In genomic region chr17:65550758-65551157, GRCh38 we compare ENCODE assay signal across 15 cellular contexts. TPM values are rescaled to one million over a fixed set of nuclear protein-coding genes. Genes with fewer than 3 reads are reported as not detected.
DNase-seq lines count a peak whose midpoint lies in the region; ATAC-seq, FAIRE-seq and TF ChIP-seq lines count a peak whose summit lies in the region.
"Had no signal": no experiment of that assay in that cellular context is flagged by ENCODE, and none has a peak within 500 bp of the region (broad histone marks: within the 10 kb centered on the region; RNA-seq: fewer than 3 reads in every experiment).

No MANE protein-coding gene starts in this region.

- H4K20me1 ChIP-seq in astrocyte (ENCODE audit: insufficient read depth, low read length): peaks cover 66% of the 10 kb centered on the region

- H2AFZ ChIP-seq in astrocyte (ENCODE audit: low read depth, low read length): no peak overlapping the region

- no peak overlapping the region for H3K4me3 Mint-ChIP-seq in astrocyte (ENCODE audit: unreplicated experiment)
- H3K4me3 Mint-ChIP-seq in mesothelial cell of epicardium: no peak overlapping the region
- no peak overlapping the region for H3K4me3 Mint-ChIP-seq in natural killer cell treated with Interleukin-12 subunit alpha and Interleukin-12 subunit beta and Interleukin-15 and Interleukin-18, amount 100 ng/mL, for 72 hours
- H3K4me3 Mint-ChIP-seq: CD4-positive, CD25-positive, alpha-beta regulatory T cell had no signal

- H3K27me3 Mint-ChIP-seq in astrocyte (ENCODE audit: low read depth, unreplicated experiment) (no peaks in the 10 kb centered on the region), mesothelial cell of epicardium (ENCODE audit: low read depth) (no peaks in the 10 kb centered on the region)
- peaks cover 22 to 34% of the 10 kb centered on the region in 2 donors for H3K27me3 Mint-ChIP-seq in natural killer cell treated with Interleukin-12 subunit alpha and Interleukin-12 subunit beta and Interleukin-15 and Interleukin-18, amount 100 ng/mL, for 72 hours
- H3K27me3 Mint-ChIP-seq: CD4-positive, CD25-positive, alpha-beta regulatory T cell had no signal

- peak overlapping the region; percentile 74 for H3K27ac ChIP-seq in right cardiac atrium (ENCODE audit: low read length)
- peak overlapping the region in 3 of 10 donors; percentile 17 to 41 (median 23) for H3K27ac ChIP-seq in heart right ventricle
- no peak overlapping the region for H3K27ac ChIP-seq in astrocyte (ENCODE audit: low read depth, low read length)
- peak overlapping the region in 2 of 3 donors; percentile 14 to 15 for H3K27ac ChIP-seq in thyroid gland
- H3K27ac ChIP-seq: HL-60 had no signal

- H3K9me3 ChIP-seq in right cardiac atrium (ENCODE audit: control insufficient read depth, low read length) (no peaks in the 10 kb centered on the region), heart right ventricle (no peaks in the 10 kb centered on the region), astrocyte (ENCODE audit: insufficient read depth, low read depth, low read length) (no peaks in the 10 kb centered on the region), thyroid gland (no peaks in the 10 kb centered on the region)

- H3K27me3 ChIP-seq in right cardiac atrium (ENCODE audit: control insufficient read depth, insufficient read depth): no peaks in the 10 kb centered on the region
- H3K27me3 ChIP-seq in heart right ventricle: no peaks in the 10 kb centered on the region
- no peaks in the 10 kb centered on the region for H3K27me3 ChIP-seq in astrocyte (ENCODE audit: insufficient read depth, low read length)
- no peaks in the 10 kb centered on the region for H3K27me3 ChIP-seq in thyroid gland

- no peak overlapping the region for H3K4me2 ChIP-seq in astrocyte (ENCODE audit: low read length)

- H3K27ac Mint-ChIP-seq in astrocyte (ENCODE audit: unreplicated experiment) (peak overlapping the region; percentile 26), mesothelial cell of epicardium (peak overlapping the region; percentile 60)
- H3K27ac Mint-ChIP-seq in natural killer cell treated with Interleukin-12 subunit alpha and Interleukin-12 subunit beta and Interleukin-15 and Interleukin-18, amount 100 ng/mL, for 72 hours: peak overlapping the region in 1 of 2 donors; percentile 22

- no peak for FAIRE-seq in astrocyte (lab: Jason Lieb, UNC)
- FAIRE-seq: K562, RCC 7860 had no signal

- ATAC-seq in right cardiac atrium (no peak), heart right ventricle (no peak), GM19452 (IDR thresholded peaks at IDR 0.05; ENCODE audit: unreplicated experiment) (no peak)
- ATAC-seq in natural killer cell treated with Interleukin-12 subunit alpha and Interleukin-12 subunit beta and Interleukin-15 and Interleukin-18, amount 100 ng/mL, for 72 hours: no peak
- ATAC-seq: K562 had no signal

- 90% methylated on average over 4 of the region's 4 CpGs for WGBS in right cardiac atrium
- 93 to 98% methylated on average over 4 of the region's 4 CpGs for WGBS in heart right ventricle, 2 donors
- WGBS in thyroid gland, 2 donors: 93% methylated on average over 3 to 4 of the region's 4 CpGs

- TF ChIP-seq CTCF in heart right ventricle (IDR thresholded peaks at IDR 0.05): no peak
- no peak for TF ChIP-seq CTCF in astrocyte (IDR thresholded peaks at IDR 0.05; ENCODE audit: insufficient read depth, low read depth, low read length)
- no peak for TF ChIP-seq CTCF in mesothelial cell of epicardium (IDR thresholded peaks at IDR 0.05; ENCODE audit: unreplicated experiment)
- no peak for TF ChIP-seq CTCF in thyroid gland (IDR thresholded peaks at IDR 0.05)

- peaks cover 0 to 21% (median 0%) of the 10 kb centered on the region in 9 donors for H3K36me3 ChIP-seq in heart right ventricle
- H3K36me3 ChIP-seq in astrocyte (ENCODE audit: insufficient read depth, low read length): peaks cover 8% of the 10 kb centered on the region
- peaks cover 0 to 7% of the 10 kb centered on the region in 2 donors for H3K36me3 ChIP-seq in thyroid gland

- H3K36me3 Mint-ChIP-seq in astrocyte (ENCODE audit: low read depth, unreplicated experiment) (peaks cover 34% of the 10 kb centered on the region), mesothelial cell of epicardium (peaks cover 30% of the 10 kb centered on the region)
- H3K36me3 Mint-ChIP-seq in natural killer cell treated with Interleukin-12 subunit alpha and Interleukin-12 subunit beta and Interleukin-15 and Interleukin-18, amount 100 ng/mL, for 72 hours: no peaks in the 10 kb centered on the region

- H3K4me1 ChIP-seq in right cardiac atrium (ENCODE audit: control insufficient read depth, insufficient read depth, low read length): peaks cover 11% of the 10 kb centered on the region
- H3K4me1 ChIP-seq in heart right ventricle: peaks cover 12 to 64% (median 42%) of the 10 kb centered on the region in 9 donors
- peaks cover 16% of the 10 kb centered on the region for H3K4me1 ChIP-seq in astrocyte (ENCODE audit: insufficient read depth, low read length)
- peaks cover 0 to 50% of the 10 kb centered on the region in 2 donors for H3K4me1 ChIP-seq in thyroid gland

- DNase-seq in right cardiac atrium (no peak), heart right ventricle (no peak), astrocyte (ENCODE audit: low read depth) (no peak), mesothelial cell of epicardium (ENCODE audit: low spot score in 2 of 2, unreplicated experiment in 2 of 2) (no peak), thyroid gland (no peak), DMS153 treated with DMSO at 0.1 percent for 48 hours (lab: John Stamatoyannopoulos, UW; ENCODE audit: unreplicated experiment) (no peak)
- no peak for DNase-seq in natural killer cell treated with Interleukin-12 subunit alpha and Interleukin-12 subunit beta and Interleukin-15 and Interleukin-18, amount 100 ng/mL, for 72 hours (ENCODE audit: low spot score)
- DNase-seq: AML-193; CD4-positive, CD25-positive, alpha-beta regulatory T cell; NCI-H1436; NCI-H2029 treated with DMSO at 0.1 percent for 48 hours had no signal

- intact Hi-C loops in right cardiac atrium (cut with DNase I) (loop anchor here in 1 of 4 donors (10.0 kb wide), 1 partner anchor 256 kb away; no protein-coding TSS in a partner anchor), heart right ventricle (cut with DNase I) (loop anchor here in 5 of 10 donors (10.0 kb wide), 2 partner anchors 256 to 614 kb away; no protein-coding TSS in a partner anchor), thyroid gland (cut with DNase I) (loop anchor here (10.0 kb wide), 1 partner anchor 256 kb away; no protein-coding TSS in a partner anchor)

- H3K9me3 Mint-ChIP-seq in astrocyte (ENCODE audit: unreplicated experiment): peaks cover 6% of the 10 kb centered on the region
- no peaks in the 10 kb centered on the region for H3K9me3 Mint-ChIP-seq in mesothelial cell of epicardium
- no peaks in the 10 kb centered on the region for H3K9me3 Mint-ChIP-seq in natural killer cell treated with Interleukin-12 subunit alpha and Interleukin-12 subunit beta and Interleukin-15 and Interleukin-18, amount 100 ng/mL, for 72 hours
- H3K9me3 Mint-ChIP-seq: CD4-positive, CD25-positive, alpha-beta regulatory T cell had no signal

- no peak overlapping the region for H3K4me3 ChIP-seq in right cardiac atrium (ENCODE audit: low read length)
- H3K4me3 ChIP-seq in heart right ventricle: no peak overlapping the region
- no peak overlapping the region for H3K4me3 ChIP-seq in astrocyte (ENCODE audit: insufficient read depth, low read depth, low read length)
- no peak overlapping the region for H3K4me3 ChIP-seq in thyroid gland (replicated peaks in 1 of 3)
- H3K4me3 ChIP-seq: K562 had no signal

- peaks cover 64% of the 10 kb centered on the region for H3K79me2 ChIP-seq in astrocyte (ENCODE audit: insufficient read depth, low read length)

- TF ChIP-seq POLR2A in thyroid gland (IDR thresholded peaks at IDR 0.05): no peak

- H3K9ac ChIP-seq in astrocyte (ENCODE audit: low read length): no peak overlapping the region

- H3K4me1 Mint-ChIP-seq in astrocyte (ENCODE audit: low read depth, unreplicated experiment): peaks cover 21% of the 10 kb centered on the region
- peaks cover 66% of the 10 kb centered on the region for H3K4me1 Mint-ChIP-seq in mesothelial cell of epicardium
- peaks cover 0 to 12% of the 10 kb centered on the region in 2 donors for H3K4me1 Mint-ChIP-seq in natural killer cell treated with Interleukin-12 subunit alpha and Interleukin-12 subunit beta and Interleukin-15 and Interleukin-18, amount 100 ng/mL, for 72 hours (ENCODE audit: low read depth in 2 of 2)

RNA-seq across cellular contexts. Expression of gene AXIN2, which starts 10.7 kb away (rescaled TPM):
- total RNA-seq in right cardiac atrium (10 to 100 TPM; 26.0 to 31.1 (median 29.0) TPM), heart right ventricle (10 to 100 TPM in 8 of 10 donors, 1 to 10 TPM in 2; 5.7 to 19.2 (median 13.7) TPM), astrocyte (8.0 and 8.9 TPM in 2 replicates), mesothelial cell of epicardium (84.6 to 88.7 TPM (median 87.8 TPM) in 3 replicates), thyroid gland (10 to 100 TPM; 23.9 to 54.3 (median 42.8) TPM)
- polyA plus RNA-seq in right cardiac atrium (8.9 TPM), heart right ventricle (1 to 10 TPM; 7.4 to 9.4 TPM)
- under 1 TPM; 0.55 to 0.95 TPM for total RNA-seq in natural killer cell treated with Interleukin-12 subunit alpha and Interleukin-12 subunit beta and Interleukin-15 and Interleukin-18, amount 100 ng/mL, for 72 hours
